Comparison of ENCODE assay signal across 1 cellular context in the genomic region with DNA sequence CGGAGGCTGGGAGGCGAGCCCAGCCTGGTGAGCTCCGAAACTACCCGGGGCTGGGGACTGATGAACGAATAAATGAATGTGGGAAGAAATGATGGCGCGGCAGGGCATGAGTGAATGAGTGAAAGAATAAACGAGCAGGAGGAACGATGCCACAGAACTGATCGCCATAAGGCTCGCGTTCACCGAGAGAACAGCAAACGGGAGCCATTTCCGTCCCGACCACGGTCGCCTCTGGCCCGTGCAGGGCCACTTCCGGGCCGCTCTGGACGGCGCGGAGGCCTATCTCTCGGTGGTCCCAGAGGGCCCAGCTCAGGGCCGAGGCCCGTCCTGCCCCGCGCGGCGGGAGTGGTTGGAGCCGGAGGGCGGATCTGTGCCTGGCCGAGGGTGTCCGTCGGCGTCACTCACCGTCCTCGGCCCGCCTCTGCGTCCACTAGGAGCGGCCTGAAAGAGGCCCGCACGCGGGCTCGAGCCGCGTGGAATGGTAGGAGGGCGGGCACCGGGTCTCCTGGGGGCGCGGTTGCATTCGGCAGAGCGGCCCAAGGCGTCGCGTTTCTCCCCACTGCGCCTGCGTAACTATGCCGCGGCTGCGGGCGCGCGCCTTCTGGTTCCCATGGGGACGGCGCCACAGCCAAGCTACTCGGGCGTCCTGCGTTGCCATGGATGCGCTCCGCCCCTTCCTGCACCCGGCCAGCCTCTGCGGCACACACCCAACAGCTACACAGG.
TF ChIP-seq lines count a peak whose summit lies in the region.

A gene (minus strand): TSS at position 480 of the 723 bp plus-strand sequence. CDS start 5,116 bp downstream, outside the sequence.

TF ChIP-seq in HepG2, 621 proteins besides CTCF, POLR2A, EP300 and RAD21 (continued from another document and continues in another):
- TF ChIP-seq, protein P1, sequence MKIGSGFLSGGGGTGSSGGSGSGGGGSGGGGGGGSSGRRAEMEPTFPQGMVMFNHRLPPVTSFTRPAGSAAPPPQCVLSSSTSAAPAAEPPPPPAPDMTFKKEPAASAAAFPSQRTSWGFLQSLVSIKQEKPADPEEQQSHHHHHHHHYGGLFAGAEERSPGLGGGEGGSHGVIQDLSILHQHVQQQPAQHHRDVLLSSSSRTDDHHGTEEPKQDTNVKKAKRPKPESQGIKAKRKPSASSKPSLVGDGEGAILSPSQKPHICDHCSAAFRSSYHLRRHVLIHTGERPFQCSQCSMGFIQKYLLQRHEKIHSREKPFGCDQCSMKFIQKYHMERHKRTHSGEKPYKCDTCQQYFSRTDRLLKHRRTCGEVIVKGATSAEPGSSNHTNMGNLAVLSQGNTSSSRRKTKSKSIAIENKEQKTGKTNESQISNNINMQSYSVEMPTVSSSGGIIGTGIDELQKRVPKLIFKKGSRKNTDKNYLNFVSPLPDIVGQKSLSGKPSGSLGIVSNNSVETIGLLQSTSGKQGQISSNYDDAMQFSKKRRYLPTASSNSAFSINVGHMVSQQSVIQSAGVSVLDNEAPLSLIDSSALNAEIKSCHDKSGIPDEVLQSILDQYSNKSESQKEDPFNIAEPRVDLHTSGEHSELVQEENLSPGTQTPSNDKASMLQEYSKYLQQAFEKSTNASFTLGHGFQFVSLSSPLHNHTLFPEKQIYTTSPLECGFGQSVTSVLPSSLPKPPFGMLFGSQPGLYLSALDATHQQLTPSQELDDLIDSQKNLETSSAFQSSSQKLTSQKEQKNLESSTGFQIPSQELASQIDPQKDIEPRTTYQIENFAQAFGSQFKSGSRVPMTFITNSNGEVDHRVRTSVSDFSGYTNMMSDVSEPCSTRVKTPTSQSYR (CRISPR knock-in tag; IDR thresholded peaks at IDR 0.05; ENCODE audit: borderline replicate concordance) = no peak
- TF ChIP-seq MTA3 (CRISPR knock-in tag; IDR thresholded peaks at IDR 0.05) = no peak
- TF ChIP-seq JUNB (CRISPR knock-in tag; IDR thresholded peaks at IDR 0.05; ENCODE audit: borderline replicate concordance) = no peak
- TF ChIP-seq, protein P2, sequence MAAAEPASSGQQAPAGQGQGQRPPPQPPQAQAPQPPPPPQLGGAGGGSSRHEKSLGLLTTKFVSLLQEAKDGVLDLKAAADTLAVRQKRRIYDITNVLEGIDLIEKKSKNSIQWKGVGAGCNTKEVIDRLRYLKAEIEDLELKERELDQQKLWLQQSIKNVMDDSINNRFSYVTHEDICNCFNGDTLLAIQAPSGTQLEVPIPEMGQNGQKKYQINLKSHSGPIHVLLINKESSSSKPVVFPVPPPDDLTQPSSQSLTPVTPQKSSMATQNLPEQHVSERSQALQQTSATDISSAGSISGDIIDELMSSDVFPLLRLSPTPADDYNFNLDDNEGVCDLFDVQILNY (CRISPR knock-in tag; conservative IDR thresholded peaks at IDR 0.05) = 0 out of 2 replicates have a peak, but pooled peaks have one; percentile 32
- TF ChIP-seq SOX13 (IDR thresholded peaks at IDR 0.05) = no peak
- peak in 1 of 2 experiments; percentile 3; a peak in 1 of 4 replicates for TF ChIP-seq SOX13 (CRISPR knock-in tag; conservative IDR thresholded peaks at IDR 0.05 in 1 of 2, IDR thresholded peaks at IDR 0.05 in 1 of 2)
- no peak; the same call in 1 of the 2 replicates for TF ChIP-seq NCOA2 (CRISPR knock-in tag; IDR thresholded peaks at IDR 0.05)
- TF ChIP-seq CBX2 (IDR thresholded peaks at IDR 0.05; ENCODE audit: low read depth, low read length) = no peak
- TF ChIP-seq CBX2 (CRISPR knock-in tag; IDR thresholded peaks at IDR 0.05; ENCODE audit: low read depth) = no peak
- TF ChIP-seq SRSF9 (IDR thresholded peaks at IDR 0.05; ENCODE audit: borderline replicate concordance, insufficient read depth, low read depth, low read length, poor library complexity, severe bottlenecking) = no peak
- TF ChIP-seq ZNF343 (CRISPR knock-in tag; IDR thresholded peaks at IDR 0.05) = 0 out of 2 replicates have a peak, but pooled peaks have one; percentile 38
- TF ChIP-seq ZNF44 (CRISPR knock-in tag; IDR thresholded peaks at IDR 0.05) = no peak
- TF ChIP-seq ZNF232 (CRISPR knock-in tag; IDR thresholded peaks at IDR 0.05; ENCODE audit: borderline replicate concordance) = peak; percentile 73; the same call in 1 of the 2 replicates
- TF ChIP-seq, protein P3, sequence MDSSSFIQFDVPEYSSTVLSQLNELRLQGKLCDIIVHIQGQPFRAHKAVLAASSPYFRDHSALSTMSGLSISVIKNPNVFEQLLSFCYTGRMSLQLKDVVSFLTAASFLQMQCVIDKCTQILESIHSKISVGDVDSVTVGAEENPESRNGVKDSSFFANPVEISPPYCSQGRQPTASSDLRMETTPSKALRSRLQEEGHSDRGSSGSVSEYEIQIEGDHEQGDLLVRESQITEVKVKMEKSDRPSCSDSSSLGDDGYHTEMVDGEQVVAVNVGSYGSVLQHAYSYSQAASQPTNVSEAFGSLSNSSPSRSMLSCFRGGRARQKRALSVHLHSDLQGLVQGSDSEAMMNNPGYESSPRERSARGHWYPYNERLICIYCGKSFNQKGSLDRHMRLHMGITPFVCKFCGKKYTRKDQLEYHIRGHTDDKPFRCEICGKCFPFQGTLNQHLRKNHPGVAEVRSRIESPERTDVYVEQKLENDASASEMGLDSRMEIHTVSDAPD (CRISPR knock-in tag; IDR thresholded peaks at IDR 0.05) = no peak
- TF ChIP-seq, protein P4, sequence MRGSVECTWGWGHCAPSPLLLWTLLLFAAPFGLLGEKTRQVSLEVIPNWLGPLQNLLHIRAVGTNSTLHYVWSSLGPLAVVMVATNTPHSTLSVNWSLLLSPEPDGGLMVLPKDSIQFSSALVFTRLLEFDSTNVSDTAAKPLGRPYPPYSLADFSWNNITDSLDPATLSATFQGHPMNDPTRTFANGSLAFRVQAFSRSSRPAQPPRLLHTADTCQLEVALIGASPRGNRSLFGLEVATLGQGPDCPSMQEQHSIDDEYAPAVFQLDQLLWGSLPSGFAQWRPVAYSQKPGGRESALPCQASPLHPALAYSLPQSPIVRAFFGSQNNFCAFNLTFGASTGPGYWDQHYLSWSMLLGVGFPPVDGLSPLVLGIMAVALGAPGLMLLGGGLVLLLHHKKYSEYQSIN (CRISPR knock-in tag; IDR thresholded peaks at IDR 0.05; ENCODE audit: borderline replicate concordance) = no peak
- TF ChIP-seq ZFP36L1 (CRISPR knock-in tag; IDR thresholded peaks at IDR 0.05) = no peak
- 0 out of 2 replicates have a peak, but pooled peaks have one; percentile 19 for TF ChIP-seq STAT5B (CRISPR knock-in tag; IDR thresholded peaks at IDR 0.05)
- peak; percentile 39 for TF ChIP-seq ZNF333 (CRISPR knock-in tag; IDR thresholded peaks at IDR 0.05; ENCODE audit: borderline replicate concordance)
- TF ChIP-seq HNRNPK (IDR thresholded peaks at IDR 0.05; ENCODE audit: low read depth, low read length, poor library complexity, severe bottlenecking) = no peak
- peak; percentile 73; the same call in 1 of the 2 replicates for TF ChIP-seq PHF21A (CRISPR knock-in tag; IDR thresholded peaks at IDR 0.05)
- TF ChIP-seq NFYB (CRISPR knock-in tag; IDR thresholded peaks at IDR 0.05) = peak; percentile 22; the same call in 1 of the 2 replicates
- peak; percentile 74; the same call in 1 of the 2 replicates for TF ChIP-seq NFKB2 (CRISPR knock-in tag; IDR thresholded peaks at IDR 0.05; ENCODE audit: borderline replicate concordance)
- TF ChIP-seq, protein P5, sequence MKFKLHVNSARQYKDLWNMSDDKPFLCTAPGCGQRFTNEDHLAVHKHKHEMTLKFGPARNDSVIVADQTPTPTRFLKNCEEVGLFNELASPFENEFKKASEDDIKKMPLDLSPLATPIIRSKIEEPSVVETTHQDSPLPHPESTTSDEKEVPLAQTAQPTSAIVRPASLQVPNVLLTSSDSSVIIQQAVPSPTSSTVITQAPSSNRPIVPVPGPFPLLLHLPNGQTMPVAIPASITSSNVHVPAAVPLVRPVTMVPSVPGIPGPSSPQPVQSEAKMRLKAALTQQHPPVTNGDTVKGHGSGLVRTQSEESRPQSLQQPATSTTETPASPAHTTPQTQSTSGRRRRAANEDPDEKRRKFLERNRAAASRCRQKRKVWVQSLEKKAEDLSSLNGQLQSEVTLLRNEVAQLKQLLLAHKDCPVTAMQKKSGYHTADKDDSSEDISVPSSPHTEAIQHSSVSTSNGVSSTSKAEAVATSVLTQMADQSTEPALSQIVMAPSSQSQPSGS (CRISPR knock-in tag; IDR thresholded peaks at IDR 0.05) = peak; percentile 51
- TF ChIP-seq, protein P6, sequence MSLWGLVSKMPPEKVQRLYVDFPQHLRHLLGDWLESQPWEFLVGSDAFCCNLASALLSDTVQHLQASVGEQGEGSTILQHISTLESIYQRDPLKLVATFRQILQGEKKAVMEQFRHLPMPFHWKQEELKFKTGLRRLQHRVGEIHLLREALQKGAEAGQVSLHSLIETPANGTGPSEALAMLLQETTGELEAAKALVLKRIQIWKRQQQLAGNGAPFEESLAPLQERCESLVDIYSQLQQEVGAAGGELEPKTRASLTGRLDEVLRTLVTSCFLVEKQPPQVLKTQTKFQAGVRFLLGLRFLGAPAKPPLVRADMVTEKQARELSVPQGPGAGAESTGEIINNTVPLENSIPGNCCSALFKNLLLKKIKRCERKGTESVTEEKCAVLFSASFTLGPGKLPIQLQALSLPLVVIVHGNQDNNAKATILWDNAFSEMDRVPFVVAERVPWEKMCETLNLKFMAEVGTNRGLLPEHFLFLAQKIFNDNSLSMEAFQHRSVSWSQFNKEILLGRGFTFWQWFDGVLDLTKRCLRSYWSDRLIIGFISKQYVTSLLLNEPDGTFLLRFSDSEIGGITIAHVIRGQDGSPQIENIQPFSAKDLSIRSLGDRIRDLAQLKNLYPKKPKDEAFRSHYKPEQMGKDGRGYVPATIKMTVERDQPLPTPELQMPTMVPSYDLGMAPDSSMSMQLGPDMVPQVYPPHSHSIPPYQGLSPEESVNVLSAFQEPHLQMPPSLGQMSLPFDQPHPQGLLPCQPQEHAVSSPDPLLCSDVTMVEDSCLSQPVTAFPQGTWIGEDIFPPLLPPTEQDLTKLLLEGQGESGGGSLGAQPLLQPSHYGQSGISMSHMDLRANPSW (CRISPR knock-in tag; IDR thresholded peaks at IDR 0.05; ENCODE audit: borderline replicate concordance) = no peak
- TF ChIP-seq, protein P7, sequence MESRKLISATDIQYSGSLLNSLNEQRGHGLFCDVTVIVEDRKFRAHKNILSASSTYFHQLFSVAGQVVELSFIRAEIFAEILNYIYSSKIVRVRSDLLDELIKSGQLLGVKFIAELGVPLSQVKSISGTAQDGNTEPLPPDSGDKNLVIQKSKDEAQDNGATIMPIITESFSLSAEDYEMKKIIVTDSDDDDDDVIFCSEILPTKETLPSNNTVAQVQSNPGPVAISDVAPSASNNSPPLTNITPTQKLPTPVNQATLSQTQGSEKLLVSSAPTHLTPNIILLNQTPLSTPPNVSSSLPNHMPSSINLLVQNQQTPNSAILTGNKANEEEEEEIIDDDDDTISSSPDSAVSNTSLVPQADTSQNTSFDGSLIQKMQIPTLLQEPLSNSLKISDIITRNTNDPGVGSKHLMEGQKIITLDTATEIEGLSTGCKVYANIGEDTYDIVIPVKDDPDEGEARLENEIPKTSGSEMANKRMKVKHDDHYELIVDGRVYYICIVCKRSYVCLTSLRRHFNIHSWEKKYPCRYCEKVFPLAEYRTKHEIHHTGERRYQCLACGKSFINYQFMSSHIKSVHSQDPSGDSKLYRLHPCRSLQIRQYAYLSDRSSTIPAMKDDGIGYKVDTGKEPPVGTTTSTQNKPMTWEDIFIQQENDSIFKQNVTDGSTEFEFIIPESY (CRISPR knock-in tag; IDR thresholded peaks at IDR 0.05) = no peak
- no peak; the same call in 1 of the 2 replicates for TF ChIP-seq ZNF614 (CRISPR knock-in tag; IDR thresholded peaks at IDR 0.05; ENCODE audit: borderline replicate concordance)
- TF ChIP-seq ZNF282 (IDR thresholded peaks at IDR 0.05; ENCODE audit: partially characterized antibody) = no peak
- TF ChIP-seq ZKSCAN8 (CRISPR knock-in tag; IDR thresholded peaks at IDR 0.05; ENCODE audit: borderline replicate concordance) = no peak
- no peak for TF ChIP-seq KDM6A (CRISPR knock-in tag; IDR thresholded peaks at IDR 0.05; ENCODE audit: low read depth)
- no peak; the same call in 1 of the 2 replicates for TF ChIP-seq HNF4A (CRISPR knock-in tag; IDR thresholded peaks at IDR 0.05)
- peak; percentile 99 for TF ChIP-seq SIN3A (IDR thresholded peaks at IDR 0.05; ENCODE audit: borderline replicate concordance, low read depth, low read length)
- TF ChIP-seq, protein P8, sequence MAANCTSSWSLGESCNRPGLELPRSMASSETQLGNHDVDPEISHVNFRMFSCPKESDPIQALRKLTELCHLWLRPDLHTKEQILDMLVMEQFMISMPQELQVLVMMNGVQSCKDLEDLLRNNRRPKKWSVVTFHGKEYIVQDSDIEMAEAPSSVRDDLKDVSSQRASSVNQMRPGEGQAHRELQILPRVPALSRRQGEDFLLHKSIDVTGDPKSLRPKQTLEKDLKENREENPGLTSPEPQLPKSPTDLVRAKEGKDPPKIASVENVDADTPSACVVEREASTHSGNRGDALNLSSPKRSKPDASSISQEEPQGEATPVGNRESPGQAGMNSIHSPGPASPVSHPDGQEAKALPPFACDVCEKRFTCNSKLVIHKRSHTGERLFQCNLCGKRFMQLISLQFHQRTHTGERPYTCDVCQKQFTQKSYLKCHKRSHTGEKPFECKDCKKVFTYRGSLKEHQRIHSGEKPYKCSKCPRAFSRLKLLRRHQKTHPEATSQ (CRISPR knock-in tag; IDR thresholded peaks at IDR 0.05; ENCODE audit: borderline replicate concordance) = no peak
- TF ChIP-seq GLI4 (CRISPR knock-in tag; IDR thresholded peaks at IDR 0.05; ENCODE audit: borderline replicate concordance) = 0 out of 2 replicates have a peak, but pooled peaks have one; percentile 67
- TF ChIP-seq ZNF747 (CRISPR knock-in tag; IDR thresholded peaks at IDR 0.05; ENCODE audit: borderline replicate concordance) = 0 out of 2 replicates have a peak, but pooled peaks have one; percentile 39
- TF ChIP-seq SIX1 (CRISPR knock-in tag; IDR thresholded peaks at IDR 0.05; ENCODE audit: borderline replicate concordance) = peak; percentile 37; the same call in 1 of the 2 replicates
- TF ChIP-seq HDAC6 (IDR thresholded peaks at IDR 0.05; ENCODE audit: low read depth, low read length) = no peak
- TF ChIP-seq, protein P9, sequence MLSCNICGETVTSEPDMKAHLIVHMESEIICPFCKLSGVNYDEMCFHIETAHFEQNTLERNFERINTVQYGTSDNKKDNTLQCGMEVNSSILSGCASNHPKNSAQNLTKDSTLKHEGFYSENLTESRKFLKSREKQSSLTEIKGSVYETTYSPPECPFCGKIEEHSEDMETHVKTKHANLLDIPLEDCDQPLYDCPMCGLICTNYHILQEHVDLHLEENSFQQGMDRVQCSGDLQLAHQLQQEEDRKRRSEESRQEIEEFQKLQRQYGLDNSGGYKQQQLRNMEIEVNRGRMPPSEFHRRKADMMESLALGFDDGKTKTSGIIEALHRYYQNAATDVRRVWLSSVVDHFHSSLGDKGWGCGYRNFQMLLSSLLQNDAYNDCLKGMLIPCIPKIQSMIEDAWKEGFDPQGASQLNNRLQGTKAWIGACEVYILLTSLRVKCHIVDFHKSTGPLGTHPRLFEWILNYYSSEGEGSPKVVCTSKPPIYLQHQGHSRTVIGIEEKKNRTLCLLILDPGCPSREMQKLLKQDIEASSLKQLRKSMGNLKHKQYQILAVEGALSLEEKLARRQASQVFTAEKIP (CRISPR knock-in tag; IDR thresholded peaks at IDR 0.05; ENCODE audit: borderline replicate concordance) = no peak
- 0 out of 2 replicates have a peak, but pooled peaks have one; percentile 91 for TF ChIP-seq ZNF124 (CRISPR knock-in tag; IDR thresholded peaks at IDR 0.05)
- peak; percentile 22; the same call in 1 of the 2 replicates for TF ChIP-seq CEBPG (CRISPR knock-in tag; IDR thresholded peaks at IDR 0.05)
